In genomic region chr12:92141585-92142244, GRCh38 we compare ENCODE assay signal across 8 cellular contexts. TPM values are rescaled to one million over a fixed set of nuclear protein-coding genes. Genes with fewer than 3 reads are reported as not detected.
DNase-seq lines count a peak whose midpoint lies in the region; ATAC-seq, FAIRE-seq and TF ChIP-seq lines count a peak whose summit lies in the region.

No MANE protein-coding gene starts in this region.

- intact Hi-C loops in left colon (cut with DNase I, micrococcal nuclease), result loop anchor here in 1 of 2 donors (10.0 kb wide), 1 partner anchor 757 kb away; no protein-coding TSS in a partner anchor

- peak overlapping the region; percentile 78 to 98 (median 91) for H3K4me2 ChIP-seq in BLaER1 treated with 17β-estradiol and CSF1 and Interleukin-3, amounts not matched to agents 10 nM and 100 nM

- DNase-seq in bronchial epithelial cell (ENCODE audit: low read depth), result no peak
- peak; percentile 61 for DNase-seq in myocyte (ENCODE audit: low read depth)
- DNase-seq in left lobe of liver (ENCODE audit: low spot score), result no peak
- DNase-seq in left colon, result no peak

- H3K36me3 ChIP-seq in BLaER1 treated with 17β-estradiol and CSF1 and Interleukin-3, amounts not matched to agents 10 nM and 100 nM, result peaks cover 19 to 79% (median 64%) of the 10 kb centered on the region in 11 experiments
- H3K36me3 ChIP-seq in HUES48 (ENCODE audit: control insufficient read depth, insufficient read depth, low read length) (peaks cover 46% of the 10 kb centered on the region), bronchial epithelial cell (ENCODE audit: control insufficient read depth, insufficient read depth, low read length) (no peaks in the 10 kb centered on the region)

- H3K9me3 ChIP-seq in BLaER1 treated with 17β-estradiol and CSF1 and Interleukin-3, amounts not matched to agents 10 nM and 100 nM (replicated peaks in 1 of 11), result no peaks in the 10 kb centered on the region
- H3K9me3 ChIP-seq in HUES48 (ENCODE audit: control insufficient read depth, insufficient read depth, low read length), result no peaks in the 10 kb centered on the region

- peak overlapping the region; percentile 93 to 99 (median 98) for H3K4me3 ChIP-seq in BLaER1 treated with 17β-estradiol and CSF1 and Interleukin-3, amounts not matched to agents 10 nM and 100 nM
- peak overlapping the region; percentile 96 for H3K4me3 ChIP-seq in HUES48 (ENCODE audit: low read depth, low read length)
- peak overlapping the region; percentile 98 for H3K4me3 ChIP-seq in bronchial epithelial cell (ENCODE audit: low read depth, low read length)

- H3K9ac ChIP-seq in BLaER1 treated with 17β-estradiol and CSF1 and Interleukin-3, amounts not matched to agents 10 nM and 100 nM, result peak overlapping the region; percentile 97 to 100 (median 99)
- 0 out of 2 replicates have a peak overlapping the region, but pooled peaks have one; percentile 31 for H3K9ac ChIP-seq in HUES48 (ENCODE audit: low read depth, low read length)

- peak overlapping the region in 10 of 11 experiments; percentile 7 to 98 (median 96); a peak in 18 of 22 replicates for H3K27ac ChIP-seq in BLaER1 treated with 17β-estradiol and CSF1 and Interleukin-3, amounts not matched to agents 10 nM and 100 nM
- peak overlapping the region; percentile 86 for H3K27ac ChIP-seq in HUES48 (ENCODE audit: low read depth, low read length)

- FAIRE-seq in bronchial epithelial cell (lab: Jason Lieb, UNC), result no peak

- TF ChIP-seq CTCF in bronchial epithelial cell (IDR thresholded peaks at IDR 0.05; ENCODE audit: insufficient read depth, low read length, severe bottlenecking), result no peak

- H3K4me1 ChIP-seq in BLaER1 treated with 17β-estradiol and CSF1 and Interleukin-3, amounts not matched to agents 10 nM and 100 nM, result peaks cover 30 to 68% (median 38%) of the 10 kb centered on the region in 10 experiments
- peaks cover 60% of the 10 kb centered on the region for H3K4me1 ChIP-seq in HUES48 (ENCODE audit: control insufficient read depth, insufficient read depth, low read length)

- H3K27me3 ChIP-seq in BLaER1 treated with 17β-estradiol and CSF1 and Interleukin-3, amounts not matched to agents 10 nM and 100 nM, result no peaks in the 10 kb centered on the region
- H3K27me3 ChIP-seq in HUES48 (ENCODE audit: control insufficient read depth, insufficient read depth, low read length) (no peaks in the 10 kb centered on the region), bronchial epithelial cell (ENCODE audit: control insufficient read depth, insufficient read depth, low read length) (no peaks in the 10 kb centered on the region)

- ATAC-seq in GM18907 (IDR thresholded peaks at IDR 0.05; ENCODE audit: unreplicated experiment) (no peak), HG03342 (IDR thresholded peaks at IDR 0.05; ENCODE audit: unreplicated experiment) (no peak), left lobe of liver (no peak), left colon (no peak)

- peaks cover 74 to 89% (median 88%) of the 10 kb centered on the region in 11 experiments for H4K20me1 ChIP-seq in BLaER1 treated with 17β-estradiol and CSF1 and Interleukin-3, amounts not matched to agents 10 nM and 100 nM

RNA-seq across cellular contexts. Expression of gene BTG1, which starts 3.9 kb away (rescaled TPM):
- total RNA-seq in bronchial epithelial cell (10.9 and 14.7 TPM in 2 replicates), myocyte (56.2 and 63.1 TPM in 2 replicates), left lobe of liver (55.0 TPM), left colon (100 to 1,000 TPM; 144 to 182 TPM)
- 84.0 TPM for polyA plus RNA-seq in myocyte (2012)
